8 cellular contexts compared by ENCODE assay signal in genomic region chr13:30376426-30377311, GRCh38. TPM values are rescaled to one million over a fixed set of nuclear protein-coding genes. Genes with fewer than 3 reads are reported as not detected.
DNase-seq lines count a peak whose midpoint lies in the region; ATAC-seq, FAIRE-seq and TF ChIP-seq lines count a peak whose summit lies in the region.

No MANE protein-coding gene starts in this region.

- H3K4me1 Mint-ChIP-seq in activated CD4-positive, alpha-beta T cell treated with anti-CD3 and anti-CD28 coated beads, Interleukin-2, amount 10 ng/mL, durations not matched to agents 24 days and 14 days, result peaks cover 78% of the 10 kb centered on the region
- H3K4me1 Mint-ChIP-seq in glutamatergic neuron (ENCODE audit: low read depth, unreplicated experiment), result no peaks in the 10 kb centered on the region

- intact Hi-C loops in activated CD4-positive, alpha-beta T cell treated with anti-CD3 and anti-CD28 coated beads, Interleukin-2, amount 10 ng/mL, durations not matched to agents 24 days and 14 days (cut with micrococcal nuclease), result loop anchor here (1.0 to 10.0 kb wide), 11 partner anchors 13 to 788 kb away; partner anchors contain the start of genes HSPH1, KATNAL1 and USPL1
- intact Hi-C loops in left lung (cut with DNase I), result no loop called here

- peak overlapping the region; percentile 48 to 64 for H3K27ac ChIP-seq in left lung
- H3K27ac ChIP-seq in upper lobe of left lung, result peak overlapping the region in 3 of 4 donors; percentile 45 to 62 (median 49)

- TF ChIP-seq POLR2A in GM12891 (IDR thresholded peaks at IDR 0.05; ENCODE audit: low read depth, low read length) (no peak), upper lobe of left lung (IDR thresholded peaks at IDR 0.05) (no peak)

- H3K9me3 ChIP-seq in left lung (no peaks in the 10 kb centered on the region), upper lobe of left lung (no peaks in the 10 kb centered on the region)

- peaks cover 0 to 13% of the 10 kb centered on the region in 2 donors for H3K4me1 ChIP-seq in left lung
- H3K4me1 ChIP-seq in upper lobe of left lung, result peaks cover 5 to 20% (median 14%) of the 10 kb centered on the region in 4 donors

- no peak for TF ChIP-seq CTCF in left lung (IDR thresholded peaks at IDR 0.05)
- no peak for TF ChIP-seq CTCF in upper lobe of left lung (IDR thresholded peaks at IDR 0.05)
- no peak for TF ChIP-seq CTCF in glutamatergic neuron (IDR thresholded peaks at IDR 0.05; ENCODE audit: partially characterized antibody, unreplicated experiment)

- H3K27me3 ChIP-seq in left lung (no peaks in the 10 kb centered on the region), upper lobe of left lung (no peaks in the 10 kb centered on the region)

- H3K27ac Mint-ChIP-seq in activated CD4-positive, alpha-beta T cell treated with anti-CD3 and anti-CD28 coated beads, Interleukin-2, amount 10 ng/mL, durations not matched to agents 24 days and 14 days, result peak overlapping the region; percentile 94
- H3K27ac Mint-ChIP-seq in glutamatergic neuron (ENCODE audit: unreplicated experiment), result no peak overlapping the region

- DNase-seq in GM12891 (ENCODE audit: insufficient read length, low spot score) (peak; percentile 52), MV-4-11 (lab: John Stamatoyannopoulos, UW) (peak; percentile 27), left lung (peak in 1 of 2 donors; percentile 41), upper lobe of left lung (peak in 1 of 2 donors; percentile 74), glutamatergic neuron (no peak), T1000 (lab: John Stamatoyannopoulos, UW) (no peak)
- peak; percentile 92 for DNase-seq in activated CD4-positive, alpha-beta T cell treated with anti-CD3 and anti-CD28 coated beads, Interleukin-2, amount 10 ng/mL, durations not matched to agents 24 days and 14 days

- H3K4me3 Mint-ChIP-seq in activated CD4-positive, alpha-beta T cell treated with anti-CD3 and anti-CD28 coated beads, Interleukin-2, amount 10 ng/mL, durations not matched to agents 24 days and 14 days, result peak overlapping the region; percentile 85
- no peak overlapping the region for H3K4me3 Mint-ChIP-seq in glutamatergic neuron (ENCODE audit: unreplicated experiment)

- H3K36me3 ChIP-seq in left lung, result no peaks in the 10 kb centered on the region
- no peaks in the 10 kb centered on the region for H3K36me3 ChIP-seq in upper lobe of left lung

- FAIRE-seq in GM12891 (lab: Jason Lieb, UNC), result peak; percentile 99

- peaks cover 3% of the 10 kb centered on the region for H3K9me3 Mint-ChIP-seq in activated CD4-positive, alpha-beta T cell treated with anti-CD3 and anti-CD28 coated beads, Interleukin-2, amount 10 ng/mL, durations not matched to agents 24 days and 14 days
- no peaks in the 10 kb centered on the region for H3K9me3 Mint-ChIP-seq in glutamatergic neuron (ENCODE audit: unreplicated experiment)

- H3K4me3 ChIP-seq in left lung (no peak overlapping the region), upper lobe of left lung (peak overlapping the region in 1 of 4 donors; percentile 8)

- 46 to 48% methylated on average over 4 to 5 of the region's 5 CpGs for WGBS in upper lobe of left lung, 2 donors

- no peaks in the 10 kb centered on the region for H3K27me3 Mint-ChIP-seq in activated CD4-positive, alpha-beta T cell treated with anti-CD3 and anti-CD28 coated beads, Interleukin-2, amount 10 ng/mL, durations not matched to agents 24 days and 14 days
- no peaks in the 10 kb centered on the region for H3K27me3 Mint-ChIP-seq in glutamatergic neuron (ENCODE audit: unreplicated experiment)

- peak; percentile 61 for ATAC-seq in GM21723 (IDR thresholded peaks at IDR 0.05; ENCODE audit: unreplicated experiment)
- peak; percentile 94 for ATAC-seq in left lung
- ATAC-seq in upper lobe of left lung (ENCODE audit: low FRiP score in 2 of 2), result peak; percentile 58 to 89

- no peak for TF ChIP-seq EP300 in upper lobe of left lung (IDR thresholded peaks at IDR 0.05)

- H3K36me3 Mint-ChIP-seq in activated CD4-positive, alpha-beta T cell treated with anti-CD3 and anti-CD28 coated beads, Interleukin-2, amount 10 ng/mL, durations not matched to agents 24 days and 14 days (ENCODE audit: low read depth), result peaks cover 3% of the 10 kb centered on the region
- H3K36me3 Mint-ChIP-seq in glutamatergic neuron (ENCODE audit: unreplicated experiment), result no peaks in the 10 kb centered on the region

TF ChIP-seq in GM12891, 5 proteins besides CTCF, POLR2A, EP300 and RAD21:
- TF ChIP-seq SPI1 (IDR thresholded peaks at IDR 0.05; ENCODE audit: low read depth, low read length), result no peak
- peak; percentile 77; the same call in 1 of the 2 replicates for TF ChIP-seq POU2F2 (IDR thresholded peaks at IDR 0.05; ENCODE audit: low read depth, low read length)
- 0 out of 2 replicates have a peak, but pooled peaks have one; percentile 19 for TF ChIP-seq POLR2AphosphoS5 (IDR thresholded peaks at IDR 0.05; ENCODE audit: low read depth, low read length)

RNA-seq across cellular contexts. Expression of gene UBE2L5, which starts 45.6 kb away (rescaled TPM):
- polyA plus RNA-seq in GM12891 (2012; ENCODE audit: low read depth, missing spikeins), result 0.19 TPM
- not detected in 2 replicates for total RNA-seq in activated CD4-positive, alpha-beta T cell treated with anti-CD3 and anti-CD28 coated beads, Interleukin-2, amount 10 ng/mL, durations not matched to agents 24 days and 14 days
- not detected for total RNA-seq in left lung
- not detected for total RNA-seq in upper lobe of left lung
- total RNA-seq in glutamatergic neuron (ENCODE audit: unreplicated experiment), result not detected

Comparison
In these comparisons a context has a peak if more than half of its experiments do, and no peak if none do; other contexts are left out.
1. DNase-seq: peak in GM12891 (single experiment), MV-4-11 (single experiment) and activated CD4-positive, alpha-beta T cell treated with anti-CD3 and anti-CD28 coated beads, Interleukin-2, amount 10 ng/mL, durations not matched to agents 24 days and 14 days (single experiment); none in glutamatergic neuron (single experiment) and T1000 (single experiment).
2. Peak in every context shown above with its lines, with median percentiles within 50 percentile points of each other: ATAC-seq.